Comparison of ENCODE assay signal across 9 cellular contexts in genomic region chr3:128095222-128095703, GRCh38. TPM values are rescaled to one million over a fixed set of nuclear protein-coding genes. Genes with fewer than 3 reads are reported as not detected.
DNase-seq lines count a peak whose midpoint lies in the region; FAIRE-seq and TF ChIP-seq lines count a peak whose summit lies in the region.
"Had no signal": no experiment of that assay in that cellular context is flagged by ENCODE, and none has a peak within 500 bp of the region (broad histone marks: within the 10 kb centered on the region; RNA-seq: fewer than 3 reads in every experiment).

No MANE protein-coding gene starts in this region.

- H3K9ac ChIP-seq in OCI-LY3 (ENCODE audit: low read length) = no peak overlapping the region
- no peak overlapping the region for H3K9ac ChIP-seq in fibroblast of lung (ENCODE audit: insufficient read depth, low read length)
- H3K9ac ChIP-seq in neural cell (ENCODE audit: low read length) = no peak overlapping the region

- H2AFZ ChIP-seq in OCI-LY3 (ENCODE audit: low read depth, low read length) = no peak overlapping the region
- no peak overlapping the region for H2AFZ ChIP-seq in fibroblast of lung (ENCODE audit: low read length)
- H2AFZ ChIP-seq in neural cell (ENCODE audit: low read depth, low read length) = no peak overlapping the region

- H3K4me2 ChIP-seq in OCI-LY3 (ENCODE audit: low read length) = no peak overlapping the region
- H3K4me2 ChIP-seq in fibroblast of lung (ENCODE audit: extremely low read depth, insufficient read depth, low read length) = no peak overlapping the region
- H3K4me2 ChIP-seq in neural cell (ENCODE audit: low read length) = no peak overlapping the region

- H4K20me1 ChIP-seq in OCI-LY3 (ENCODE audit: insufficient read depth, low read length) (peaks cover 11% of the 10 kb centered on the region), fibroblast of lung (ENCODE audit: control insufficient read depth, extremely low read depth, insufficient read depth, low read length) (no peaks in the 10 kb centered on the region), neural cell (ENCODE audit: insufficient read depth) (no peaks in the 10 kb centered on the region)

- no peaks in the 10 kb centered on the region for H3K4me1 ChIP-seq in OCI-LY3 (ENCODE audit: low read length)
- peaks cover 5% of the 10 kb centered on the region for H3K4me1 ChIP-seq in fibroblast of lung (ENCODE audit: control insufficient read depth, extremely low read depth, insufficient read depth, low read length)
- H3K4me1 ChIP-seq in stomach = peaks cover 4 to 25% (median 16%) of the 10 kb centered on the region in 4 donors

- H3K9me2 ChIP-seq in neural cell (ENCODE audit: insufficient read depth, low read length) = no peaks in the 10 kb centered on the region

- H3K4me3 ChIP-seq in OCI-LY3 (ENCODE audit: low read length) = no peak overlapping the region
- no peak overlapping the region for H3K4me3 ChIP-seq in fibroblast of lung (replicated peaks in 1 of 4; ENCODE audit: control extremely low read depth in 1 of 4, insufficient read depth in 1 of 4, low read depth in 3 of 4, low read length in 4 of 4)
- H3K4me3 ChIP-seq in neural cell (ENCODE audit: low read length) = no peak overlapping the region
- H3K4me3 ChIP-seq in stomach = no peak overlapping the region
- H3K4me3 ChIP-seq: SK-N-MC had no signal

- WGBS in stomach, 5 donors = 62 to 78% (median 67%) methylated on average over 6 of the region's 6 CpGs

- TF ChIP-seq RAD21 in neural cell (conservative IDR thresholded peaks at IDR 0.05) = peak; percentile 82

- peak; percentile 86 for FAIRE-seq in GM19239 (lab: Jason Lieb, UNC)

- H3K36me3 ChIP-seq in OCI-LY3 (replicated peaks; ENCODE audit: low read depth, low read length) (peaks cover 76% of the 10 kb centered on the region), fibroblast of lung (ENCODE audit: control insufficient read depth, insufficient read depth, low read length) (peaks cover 14% of the 10 kb centered on the region), neural cell (ENCODE audit: insufficient read depth, low read length) (no peaks in the 10 kb centered on the region), stomach (peaks cover 18 to 74% (median 61%) of the 10 kb centered on the region in 4 donors)

- H3K27ac ChIP-seq in C4-2B (peak overlapping the region; percentile 72), OCI-LY3 (ENCODE audit: low read length) (no peak overlapping the region; the same call in 1 of the 2 replicates), fibroblast of lung (ENCODE audit: insufficient read depth, low read length) (no peak overlapping the region), neural cell (ENCODE audit: low read length) (no peak overlapping the region), stomach (peak overlapping the region in 1 of 5 donors; percentile 36)
- H3K27ac ChIP-seq: SK-N-MC had no signal

- no peaks in the 10 kb centered on the region for H3K9me3 ChIP-seq in OCI-LY3 (ENCODE audit: insufficient read depth, low read length)
- no peaks in the 10 kb centered on the region for H3K9me3 ChIP-seq in fibroblast of lung (ENCODE audit: control insufficient read depth, insufficient read depth, low read depth, low read length)
- no peaks in the 10 kb centered on the region for H3K9me3 ChIP-seq in neural cell (ENCODE audit: low read length)
- H3K9me3 ChIP-seq in stomach = no peaks in the 10 kb centered on the region

- peak; percentile 63 for DNase-seq in GM19239 (ENCODE audit: insufficient read length, low spot score)
- peak; percentile 92 for DNase-seq in HT-29 (ENCODE audit: low spot score)
- DNase-seq in activated T-cell treated with anti-CD3 and anti-CD28 coated beads, Interleukin-2, amount 50 U/mL, for 1 hour = peak; percentile 85
- peak; percentile 83 to 88 for DNase-seq in fibroblast of lung (ENCODE audit: low read depth in 2 of 2)
- DNase-seq in stomach = peak; percentile 88

- intact Hi-C loops in stomach (cut with DNase I; ENCODE audit: low total_unique reads) = no loop called here

- H3K79me2 ChIP-seq in OCI-LY3 (ENCODE audit: low read length) (peaks cover 54% of the 10 kb centered on the region), fibroblast of lung (ENCODE audit: control insufficient read depth, insufficient read depth, low read length) (no peaks in the 10 kb centered on the region), neural cell (replicated peaks; ENCODE audit: insufficient read depth, low read length) (no peaks in the 10 kb centered on the region)

- TF ChIP-seq CTCF in C4-2B (conservative IDR thresholded peaks at IDR 0.05) (peak; percentile 99), OCI-LY3 (IDR thresholded peaks at IDR 0.05; ENCODE audit: low read depth, low read length) (peak; percentile 80), fibroblast of lung (conservative IDR thresholded peaks at IDR 0.05 in 1 of 2, IDR thresholded peaks at IDR 0.05 in 1 of 2; ENCODE audit: low read depth in 1 of 2, low read length in 2 of 2) (peak; percentile 80 to 90), neural cell (IDR thresholded peaks at IDR 0.05; ENCODE audit: poor library complexity, severe bottlenecking) (peak; percentile 77), stomach (IDR thresholded peaks at IDR 0.05) (peak in 5 of 7 experiments; percentile 72 to 86 (median 75))

- H3K27me3 ChIP-seq in OCI-LY3 (ENCODE audit: low read depth, low read length) = no peaks in the 10 kb centered on the region
- no peaks in the 10 kb centered on the region for H3K27me3 ChIP-seq in fibroblast of lung (ENCODE audit: control insufficient read depth, insufficient read depth, low read length)
- no peaks in the 10 kb centered on the region for H3K27me3 ChIP-seq in neural cell (ENCODE audit: insufficient read depth, low read depth, low read length)
- H3K27me3 ChIP-seq in stomach = no peaks in the 10 kb centered on the region

- no peak for TF ChIP-seq POLR2A in stomach (IDR thresholded peaks at IDR 0.05)

- no peak for TF ChIP-seq EP300 in neural cell (conservative IDR thresholded peaks at IDR 0.05; ENCODE audit: poor library complexity, severe bottlenecking)
- TF ChIP-seq EP300 in stomach (IDR thresholded peaks at IDR 0.05) = no peak

- H3F3A ChIP-seq in neural cell (ENCODE audit: insufficient read depth, low read length, poor library complexity, severe bottlenecking) = no peaks in the 10 kb centered on the region

TF ChIP-seq in neural cell, 6 proteins besides CTCF, POLR2A, EP300 and RAD21:
- peak; percentile 79 for TF ChIP-seq SMC3 (conservative IDR thresholded peaks at IDR 0.05; ENCODE audit: poor library complexity)
- TF ChIP-seq EZH2 (IDR thresholded peaks at IDR 0.05; ENCODE audit: borderline replicate concordance, insufficient read depth, low read length, poor library complexity, severe bottlenecking) = no peak
TF ChIP-seq in neural cell: peak in this region for 1.

RNA-seq across cellular contexts. Expression of gene RUVBL1, which starts 28.3 kb away (rescaled TPM):
- 135 and 153 TPM in 2 replicates for total RNA-seq in HT-29 (2014; rRNA removed; shearing (Covaris generic))
- 59.1 and 67.2 TPM in 2 replicates for total RNA-seq in fibroblast of lung
- 52.3 and 81.0 TPM in 2 replicates for polyA plus RNA-seq in fibroblast of lung
- polyA plus RNA-seq in fibroblast of lung (2012) = 42.8 and 74.7 TPM in 2 replicates
- polyA minus RNA-seq in fibroblast of lung (ENCODE audit: low replicate concordance) = 77.8 and 102 TPM in 2 replicates
- 83.3 and 95.2 TPM in 2 replicates for polyA plus RNA-seq in neural cell
- polyA minus RNA-seq in neural cell = 54.3 and 61.8 TPM in 2 replicates
- 10 to 100 TPM in 2 of 5 donors, 1 to 10 TPM in 2, not detected in 1; 3.5 to 26.4 (median 9.2) TPM for total RNA-seq in stomach
- 10 to 100 TPM; 12.7 to 17.8 (median 14.6) TPM for polyA plus RNA-seq in stomach

RNA-seq across cellular contexts. Expression of gene SEC61A1, which starts 43.0 kb away (rescaled TPM):
- 248 and 249 TPM in 2 replicates for total RNA-seq in HT-29 (2014; rRNA removed; shearing (Covaris generic))
- total RNA-seq in fibroblast of lung (228 and 398 TPM in 2 replicates), stomach (100 to 1,000 TPM in 3 of 5 donors, 10 to 100 TPM in 2; 36.8 to 200 (median 143) TPM)
- polyA plus RNA-seq in fibroblast of lung (509 and 525 TPM in 2 replicates), neural cell (91.6 and 96.5 TPM in 2 replicates), stomach (10 to 100 TPM; 42.3 to 87.1 (median 74.2) TPM)
- 366 and 412 TPM in 2 replicates for polyA plus RNA-seq in fibroblast of lung (2012)
- polyA minus RNA-seq in fibroblast of lung (ENCODE audit: low replicate concordance) (711 and 936 TPM in 2 replicates), neural cell (113 and 114 TPM in 2 replicates)

RNA-seq across cellular contexts. Expression of gene EEFSEC, which starts 58.0 kb away (rescaled TPM):
- 16.8 and 22.0 TPM in 2 replicates for total RNA-seq in HT-29 (2014; rRNA removed; shearing (Covaris generic))
- total RNA-seq in fibroblast of lung (2.3 and 2.6 TPM in 2 replicates), stomach (10 to 100 TPM in 4 of 5 donors, 1 to 10 TPM in 1; 5.0 to 39.1 (median 19.2) TPM)
- polyA plus RNA-seq in fibroblast of lung (5.0 and 6.6 TPM in 2 replicates), neural cell (4.2 and 4.6 TPM in 2 replicates), stomach (10 to 100 TPM in 1 of 3 donors, 1 to 10 TPM in 2; 8.0 to 12.2 (median 9.2) TPM)
- polyA plus RNA-seq in fibroblast of lung (2012) = 7.9 and 10.3 TPM in 2 replicates
- polyA minus RNA-seq in fibroblast of lung (ENCODE audit: low replicate concordance) (10.7 and 17.4 TPM in 2 replicates), neural cell (7.3 and 11.3 TPM in 2 replicates)
